In genomic region chr10:14414901-14415300, GRCh38 we compare ENCODE assay signal across 22 cellular contexts.
A peak's percentile ranks its signal among the peaks of the same experiment; 100 is the strongest.
DNase-seq lines count a peak whose midpoint lies in the region; ATAC-seq and TF ChIP-seq lines count a peak whose summit lies in the region.
"Had no signal": no experiment of that assay in that cellular context is flagged by ENCODE, and none has a peak within 500 bp of the region (broad histone marks: within the 10 kb centered on the region; RNA-seq: fewer than 3 reads in every experiment).

No MANE protein-coding gene starts in this region.

- WGBS in mesendoderm (ENCODE audit: extremely low coverage, insufficient coverage, low lambda C conversion rate) = no CpG with 5 or more reads among the region's 3 CpGs

- H3K9ac ChIP-seq in mesendoderm (ENCODE audit: low read length) = no peak overlapping the region

- peak overlapping the region; percentile 65 for H3K18ac ChIP-seq in mesendoderm (ENCODE audit: low read length)

- no peak overlapping the region for H2BK120ac ChIP-seq in mesendoderm (ENCODE audit: low read depth, low read length)

- no peak overlapping the region for H2BK5ac ChIP-seq in mesendoderm (ENCODE audit: low read length)

- H3K9me3 Mint-ChIP-seq in chondrocyte (ENCODE audit: low read depth) = peaks cover 3% of the 10 kb centered on the region

- H3K36me3 ChIP-seq in mesendoderm (ENCODE audit: control insufficient read depth, insufficient read depth, low read length) = no peaks in the 10 kb centered on the region
- H3K36me3 ChIP-seq: esophagus muscularis mucosa, ovary, sigmoid colon, thoracic aorta had no signal

- no peak for ATAC-seq in esophagus mucosa
- ATAC-seq: left lobe of liver had no signal

- H3K4ac ChIP-seq in mesendoderm (ENCODE audit: low read depth, low read length) = no peak overlapping the region

- H3K27ac Mint-ChIP-seq in chondrocyte (ENCODE audit: unreplicated experiment) = peak overlapping the region; percentile 83

- H2AK5ac ChIP-seq in mesendoderm (ENCODE audit: low read length) = no peak overlapping the region

- H3K56ac ChIP-seq in mesendoderm (ENCODE audit: low read length) = peak overlapping the region; percentile 17

- H3K4me3 Mint-ChIP-seq in chondrocyte (ENCODE audit: unreplicated experiment) = no peak overlapping the region

- no peaks in the 10 kb centered on the region for H3K27me3 ChIP-seq in mesendoderm (ENCODE audit: insufficient read depth, low read length, poor library complexity)
- H3K27me3 ChIP-seq: esophagus muscularis mucosa, ovary, sigmoid colon had no signal

- H3K4me2 ChIP-seq in mesendoderm (ENCODE audit: low read length) = no peak overlapping the region

- H3K27ac ChIP-seq in mesendoderm (ENCODE audit: low read depth, low read length) = no peak overlapping the region
- H3K27ac ChIP-seq: dorsolateral prefrontal cortex, esophagus muscularis mucosa, ovary, sigmoid colon, thoracic aorta had no signal

- no peak overlapping the region for H3K4me3 ChIP-seq in mesendoderm (ENCODE audit: low read length)
- H3K4me3 ChIP-seq: dorsolateral prefrontal cortex, esophagus muscularis mucosa, ovary, sigmoid colon, thoracic aorta had no signal

- no peaks in the 10 kb centered on the region for H3K79me1 ChIP-seq in mesendoderm (ENCODE audit: low read length)

- no peaks in the 10 kb centered on the region for H3K4me1 ChIP-seq in mesendoderm (ENCODE audit: control insufficient read depth, low read depth, low read length)
- H3K4me1 ChIP-seq: esophagus muscularis mucosa had no signal

- H3K4me1 Mint-ChIP-seq in chondrocyte (ENCODE audit: low read depth) = peaks cover 54% of the 10 kb centered on the region

- H4K8ac ChIP-seq in mesendoderm (ENCODE audit: low read depth, low read length) = no peak overlapping the region

- H3K27me3 Mint-ChIP-seq in chondrocyte (ENCODE audit: low read depth) = no peaks in the 10 kb centered on the region

- no peaks in the 10 kb centered on the region for H3K79me2 ChIP-seq in mesendoderm (ENCODE audit: control insufficient read depth, insufficient read depth, low read length)

- H4K5ac ChIP-seq in mesendoderm (ENCODE audit: low read length) = no peak overlapping the region

- no peak overlapping the region for H3K23ac ChIP-seq in mesendoderm (ENCODE audit: low read length)

- no peak overlapping the region for H2BK15ac ChIP-seq in mesendoderm (replicated peaks; ENCODE audit: low read depth)

- TF ChIP-seq CTCF in chondrocyte (IDR thresholded peaks at IDR 0.05) = no peak
- TF ChIP-seq CTCF in GM10266 (IDR thresholded peaks at IDR 0.05; ENCODE audit: control insufficient read depth, insufficient read depth, low read depth, missing control alignments) = no peak

- DNase-seq in Daoy (ENCODE audit: low read depth) (peak; percentile 63), M059J (ENCODE audit: low read depth) (peak; percentile 88), chondrocyte (ENCODE audit: low spot score) (no peak), mesendoderm (no peak), GM10266 (ENCODE audit: extremely low spot score) (no peak), SW480 (ENCODE audit: low spot score) (no peak), cerebellum (ENCODE audit: low spot score) (no peak)
- DNase-seq: activated gamma-delta T cell; aorta; dorsolateral prefrontal cortex; KBM-7; NCI-H1417 treated with DMSO at 0.1 percent for 48 hours; ovary; SIG-M5; sigmoid colon; stimulated activated CD4-positive, alpha-beta T cell treated with anti-CD3 and anti-CD28 coated beads, Interleukin-4, amount 100 ng/mL, for 24 hours; stimulated activated CD8-positive, alpha-beta memory T cell treated with anti-CD3 and anti-CD28 coated beads, Interleukin-4, amount 100 ng/mL, for 48 hours; T-helper 2 cell had no signal

- no peaks in the 10 kb centered on the region for H3K36me3 Mint-ChIP-seq in chondrocyte (ENCODE audit: low read depth)

Comparison
In these comparisons a context has a peak if more than half of its experiments do, and no peak if none do; other contexts are left out.
1. DNase-seq: peak in Daoy (single experiment) and M059J (single experiment); none in chondrocyte (single experiment), mesendoderm (single experiment), GM10266 (single experiment), SW480 (single experiment) and cerebellum (single experiment).